Comparison of ENCODE assay signal across 8 cellular contexts in the genomic region with DNA sequence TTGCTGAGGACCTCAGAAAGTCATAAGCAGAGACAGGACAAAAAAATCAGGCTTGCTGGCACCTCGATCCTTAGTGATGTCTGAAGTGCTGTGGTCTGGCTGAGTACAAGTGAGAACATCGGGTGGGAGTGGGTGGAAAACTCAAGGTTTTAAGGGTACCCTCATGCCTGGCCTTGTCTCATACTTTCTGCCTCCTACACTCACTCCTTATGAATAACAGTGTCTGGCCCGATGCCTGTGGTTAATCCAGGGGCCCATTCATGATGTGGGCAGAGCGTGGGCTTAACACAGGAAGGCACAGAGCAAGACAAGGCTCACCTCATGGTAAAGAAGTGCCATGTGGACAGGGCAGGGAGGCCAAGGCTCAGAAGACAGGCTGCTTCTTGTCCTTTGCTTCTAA. TPM values are rescaled to one million over a fixed set of nuclear protein-coding genes. Genes with fewer than 3 reads are reported as not detected.
DNase-seq lines count a peak whose midpoint lies in the region; ATAC-seq, FAIRE-seq and TF ChIP-seq lines count a peak whose summit lies in the region.

No MANE protein-coding gene starts in this region.

- H3K27me3 Mint-ChIP-seq in progenitor cell of endocrine pancreas = no peaks in the 10 kb centered on the region

- 98% methylated on average over 4 of the region's 4 CpGs for WGBS in HepG2 (ENCODE audit: low lambda C conversion rate)

- DNase-seq in activated CD8-positive, alpha-beta memory T cell treated with anti-CD3 and anti-CD28 coated beads, Interleukin-2, amount 50 U/mL, for 4 hours = peak; percentile 38
- DNase-seq in HepG2 (ENCODE audit: low spot score) = no peak
- DNase-seq in stimulated activated CD8-positive, alpha-beta memory T cell treated with anti-CD3 and anti-CD28 coated beads, Interleukin-4, amount 100 ng/mL, for 48 hours = peak; percentile 84
- DNase-seq in D721Med (ENCODE audit: insufficient read length, low spot score) = no peak
- no peak for DNase-seq in NCI-H2081 (lab: John Stamatoyannopoulos, UW)
- DNase-seq in progenitor cell of endocrine pancreas (ENCODE audit: low spot score, unreplicated experiment) = no peak
- no peak for DNase-seq in DMS114 treated with DMSO at 0.1 percent for 48 hours (lab: John Stamatoyannopoulos, UW; ENCODE audit: unreplicated experiment)

- no peak for TF ChIP-seq POLR2A in HepG2 (IDR thresholded peaks at IDR 0.05; ENCODE audit: insufficient read depth in 1 of 2, low read depth in 2 of 2, low read length in 2 of 2)

- H4K20me1 ChIP-seq in HepG2 (ENCODE audit: insufficient read depth, low read length) = no peaks in the 10 kb centered on the region

- H3K36me3 ChIP-seq in HepG2 (replicated peaks in 1 of 2; ENCODE audit: control insufficient read depth in 1 of 2, insufficient read depth in 2 of 2, low read length in 2 of 2) = no peaks in the 10 kb centered on the region; a peak in 1 of 5 replicates

- in situ Hi-C loops in HepG2 (cut with HindIII; ENCODE audit: extremely low pct_ligation_motif_present, low pct_unique_long_range_greater_than_20kb) = no loop called here

- H3K79me2 ChIP-seq in HepG2 (ENCODE audit: insufficient read depth, low read length) = no peaks in the 10 kb centered on the region

- H3K27ac ChIP-seq in HepG2 (ENCODE audit: extremely low read length, insufficient read depth, low read length) = peak overlapping the region; percentile 92

- H2AFZ ChIP-seq in HepG2 (ENCODE audit: low read length) = no peak overlapping the region

- no peak overlapping the region for H3K4me3 ChIP-seq in HepG2 (replicated peaks in 1 of 3; ENCODE audit: insufficient read depth in 1 of 3, low read depth in 2 of 3, low read length in 3 of 3)

- no peak overlapping the region for H3K9ac ChIP-seq in HepG2 (ENCODE audit: insufficient read depth, low read depth, low read length)

- peaks cover 42% of the 10 kb centered on the region for H3K4me1 ChIP-seq in HepG2 (ENCODE audit: insufficient read depth, low read length)

- H3K27me3 ChIP-seq in HepG2 (ENCODE audit: control insufficient read depth in 1 of 2, insufficient read depth in 2 of 2, low read length in 2 of 2) = no peaks in the 10 kb centered on the region

- H3K4me1 Mint-ChIP-seq in progenitor cell of endocrine pancreas (ENCODE audit: low read depth) = peaks cover 9% of the 10 kb centered on the region

- peaks cover 9% of the 10 kb centered on the region for H3K36me3 Mint-ChIP-seq in progenitor cell of endocrine pancreas (ENCODE audit: insufficient read depth)

- intact Hi-C loops in HepG2 (cut with micrococcal nuclease; ENCODE audit: unreplicated experiment) = no loop called here

- no peak overlapping the region for H3K4me2 ChIP-seq in HepG2 (ENCODE audit: low read depth, low read length)

- TF ChIP-seq CTCF in HepG2 (CRISPR knock-in tag; IDR thresholded peaks at IDR 0.05) = no peak
- TF ChIP-seq CTCF in D721Med (IDR thresholded peaks at IDR 0.05; ENCODE audit: insufficient read depth, missing control alignments) = no peak
- no peak for TF ChIP-seq CTCF in progenitor cell of endocrine pancreas (IDR thresholded peaks at IDR 0.05; ENCODE audit: unreplicated experiment)

- POLR2A ChIA-PET in HepG2 (lab: Yijun Ruan, JAX) = interaction anchor here (0.6 to 2.0 kb wide), 7 partner anchors 12 to 150 kb away, joined by 3 to 32 read pairs (median 3); a partner anchor contains a TSS

- FAIRE-seq in HepG2 (lab: Jason Lieb, UNC) (no peak), D721Med (lab: Jason Lieb, UNC) (no peak)

- CTCF ChIA-PET in HepG2 (lab: Yijun Ruan, JAX; ENCODE audit: low intra/inter-chr PET ratio, low total read pairs) = no interaction called here

- no peaks in the 10 kb centered on the region for H3K9me3 Mint-ChIP-seq in progenitor cell of endocrine pancreas (ENCODE audit: low read depth)

- no peak overlapping the region for H3K27ac Mint-ChIP-seq in progenitor cell of endocrine pancreas

- TF ChIP-seq EP300 in HepG2 (IDR thresholded peaks at IDR 0.05; ENCODE audit: low read depth in 2 of 2, low read length in 2 of 2) = no peak
- TF ChIP-seq EP300 in HepG2 (CRISPR knock-in tag; IDR thresholded peaks at IDR 0.05; ENCODE audit: borderline replicate concordance) = no peak

- peak; percentile 43 for ATAC-seq in HG02623 (IDR thresholded peaks at IDR 0.05; ENCODE audit: unreplicated experiment)
- ATAC-seq in HepG2 = no peak

- BruUV-seq in HepG2 (replicated peaks; lab: Mats Ljungman, UMichigan) = no TSS peak

- TF ChIP-seq RAD21 in HepG2 (CRISPR knock-in tag; IDR thresholded peaks at IDR 0.05) = no peak

- no peak overlapping the region for H3K4me3 Mint-ChIP-seq in progenitor cell of endocrine pancreas (ENCODE audit: low read depth)

- H3K9me3 ChIP-seq in HepG2 (ENCODE audit: low read length) = no peaks in the 10 kb centered on the region

TF ChIP-seq in HepG2, 621 proteins besides CTCF, POLR2A, EP300 and RAD21 (continues in another document):
- TF ChIP-seq, protein P1, sequence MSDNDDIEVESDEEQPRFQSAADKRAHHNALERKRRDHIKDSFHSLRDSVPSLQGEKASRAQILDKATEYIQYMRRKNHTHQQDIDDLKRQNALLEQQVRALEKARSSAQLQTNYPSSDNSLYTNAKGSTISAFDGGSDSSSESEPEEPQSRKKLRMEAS (IDR thresholded peaks at IDR 0.05) = no peak
- TF ChIP-seq, protein P2, sequence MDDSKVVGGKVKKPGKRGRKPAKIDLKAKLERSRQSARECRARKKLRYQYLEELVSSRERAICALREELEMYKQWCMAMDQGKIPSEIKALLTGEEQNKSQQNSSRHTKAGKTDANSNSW (CRISPR knock-in tag; IDR thresholded peaks at IDR 0.05; ENCODE audit: borderline replicate concordance) = no peak
- no peak for TF ChIP-seq SP5 (CRISPR knock-in tag; IDR thresholded peaks at IDR 0.05; ENCODE audit: borderline replicate concordance, low read depth)
- TF ChIP-seq, protein P3, sequence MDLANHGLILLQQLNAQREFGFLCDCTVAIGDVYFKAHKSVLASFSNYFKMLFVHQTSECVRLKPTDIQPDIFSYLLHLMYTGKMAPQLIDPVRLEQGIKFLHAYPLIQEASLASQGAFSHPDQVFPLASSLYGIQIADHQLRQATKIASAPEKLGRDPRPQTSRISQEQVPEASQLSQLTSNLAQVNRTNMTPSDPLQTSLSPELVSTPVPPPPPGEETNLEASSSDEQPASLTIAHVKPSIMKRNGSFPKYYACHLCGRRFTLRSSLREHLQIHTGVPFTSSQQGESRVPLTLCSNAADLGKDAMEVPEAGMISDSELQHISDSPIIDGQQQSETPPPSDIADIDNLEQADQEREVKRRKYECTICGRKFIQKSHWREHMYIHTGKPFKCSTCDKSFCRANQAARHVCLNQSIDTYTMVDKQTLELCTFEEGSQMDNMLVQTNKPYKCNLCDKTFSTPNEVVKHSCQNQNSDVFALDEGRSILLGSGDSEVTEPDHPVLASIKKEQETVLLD (CRISPR knock-in tag; IDR thresholded peaks at IDR 0.05; ENCODE audit: low read depth) = no peak

RNA-seq across cellular contexts. Expression of a gene that starts 11.0 kb away (rescaled TPM):
- 0.22 TPM in 1 of 2 replicates, not detected in the other for total RNA-seq in HepG2 (2016; rRNA removed; fragmentation: Illumina TruSeq; extraction: Trizol)
- not detected in 2 replicates for total RNA-seq in HepG2 (2016; cell fraction: cytosol; rRNA removed; fragmentation: Illumina TruSeq; extraction: Trizol; ENCODE audit: low read depth)
- not detected in 2 replicates for total RNA-seq in HepG2 (2016; cell fraction: insoluble cytoplasmic fraction; rRNA removed; fragmentation: Illumina TruSeq; extraction: Trizol)
- total RNA-seq in HepG2 (2016; cell fraction: membrane; rRNA removed; fragmentation: Illumina TruSeq; extraction: Trizol) = not detected in 2 replicates
- total RNA-seq in HepG2 (2016; cell fraction: nucleus; rRNA removed; fragmentation: Illumina TruSeq; extraction: Trizol) = 0.16 TPM in 1 of 2 replicates, not detected in the other
- 0.10 and 0.37 TPM in 2 replicates for polyA plus RNA-seq in HepG2 (2011; rRNA removed)
- polyA plus RNA-seq in HepG2 (2011; cell fraction: cytosol; rRNA removed) = 0.05 and 0.14 TPM in 2 replicates
- polyA plus RNA-seq in HepG2 (2011; cell fraction: nucleus; rRNA removed) = 0.64 and 0.83 TPM in 2 replicates
- 0.17 and 0.28 TPM in 2 replicates for polyA plus RNA-seq in HepG2 (2012)
- polyA plus RNA-seq in HepG2 (2016; cell fraction: cytosol; fragmentation: Illumina TruSeq; extraction: Trizol; ENCODE audit: low read depth) = 0.03 and 0.07 TPM in 2 replicates
- polyA plus RNA-seq in HepG2 (2016; cell fraction: insoluble cytoplasmic fraction; fragmentation: Illumina TruSeq; extraction: Trizol; ENCODE audit: low read depth) = not detected in 2 replicates
- polyA plus RNA-seq in HepG2 (2016; cell fraction: membrane; fragmentation: Illumina TruSeq; extraction: Trizol; ENCODE audit: low read depth) = 0.06 and 0.13 TPM in 2 replicates
- 1.4 and 1.8 TPM in 2 replicates for polyA plus RNA-seq in HepG2 (2016; cell fraction: nucleus; fragmentation: Illumina TruSeq; extraction: Trizol; ENCODE audit: insufficient read depth, low read depth)
- 0.52 and 4.4 TPM in 2 replicates for polyA minus RNA-seq in HepG2 (2011; rRNA and poly(A)+ RNA removed; ENCODE audit: low replicate concordance)
- polyA minus RNA-seq in HepG2 (2011; cell fraction: cytosol; rRNA and poly(A)+ RNA removed) = not detected in 2 replicates
- 0.37 and 0.39 TPM in 2 replicates for polyA minus RNA-seq in HepG2 (2011; cell fraction: nucleus; rRNA and poly(A)+ RNA removed)
- 4.3 and 5.2 TPM in 2 replicates for total RNA-seq in progenitor cell of endocrine pancreas

RNA-seq across cellular contexts. Expression of a gene that starts 37.2 kb away (rescaled TPM):
- 3.2 and 5.5 TPM in 2 replicates for total RNA-seq in HepG2 (2016; rRNA removed; fragmentation: Illumina TruSeq; extraction: Trizol)
- total RNA-seq in HepG2 (2016; cell fraction: cytosol; rRNA removed; fragmentation: Illumina TruSeq; extraction: Trizol; ENCODE audit: low read depth) = 2.4 TPM in 2 replicates
- total RNA-seq in HepG2 (2016; cell fraction: insoluble cytoplasmic fraction; rRNA removed; fragmentation: Illumina TruSeq; extraction: Trizol) = 3.2 and 3.4 TPM in 2 replicates
- total RNA-seq in HepG2 (2016; cell fraction: membrane; rRNA removed; fragmentation: Illumina TruSeq; extraction: Trizol) = 5.5 and 5.9 TPM in 2 replicates
- total RNA-seq in HepG2 (2016; cell fraction: nucleus; rRNA removed; fragmentation: Illumina TruSeq; extraction: Trizol) = 6.8 and 8.8 TPM in 2 replicates
- 2.7 TPM in 2 replicates for polyA plus RNA-seq in HepG2 (2011; rRNA removed)
- polyA plus RNA-seq in HepG2 (2011; cell fraction: cytosol; rRNA removed) = 3.8 and 4.1 TPM in 2 replicates
- polyA plus RNA-seq in HepG2 (2011; cell fraction: nucleus; rRNA removed) = 3.8 and 5.1 TPM in 2 replicates
- 4.1 and 7.4 TPM in 2 replicates for polyA plus RNA-seq in HepG2 (2012)
- 4.9 and 6.3 TPM in 2 replicates for polyA plus RNA-seq in HepG2 (2016; cell fraction: cytosol; fragmentation: Illumina TruSeq; extraction: Trizol; ENCODE audit: low read depth)
- 7.6 and 11.9 TPM in 2 replicates for polyA plus RNA-seq in HepG2 (2016; cell fraction: insoluble cytoplasmic fraction; fragmentation: Illumina TruSeq; extraction: Trizol; ENCODE audit: low read depth)
- 11.8 and 12.1 TPM in 2 replicates for polyA plus RNA-seq in HepG2 (2016; cell fraction: membrane; fragmentation: Illumina TruSeq; extraction: Trizol; ENCODE audit: low read depth)
- 4.9 and 6.3 TPM in 2 replicates for polyA plus RNA-seq in HepG2 (2016; cell fraction: nucleus; fragmentation: Illumina TruSeq; extraction: Trizol; ENCODE audit: insufficient read depth, low read depth)
- 10.6 and 155 TPM in 2 replicates for polyA minus RNA-seq in HepG2 (2011; rRNA and poly(A)+ RNA removed; ENCODE audit: low replicate concordance)
- polyA minus RNA-seq in HepG2 (2011; cell fraction: cytosol; rRNA and poly(A)+ RNA removed) = 4.4 and 5.2 TPM in 2 replicates
- polyA minus RNA-seq in HepG2 (2011; cell fraction: nucleus; rRNA and poly(A)+ RNA removed) = 9.1 and 17.2 TPM in 2 replicates
- 89.9 and 103 TPM in 2 replicates for total RNA-seq in progenitor cell of endocrine pancreas

Comparison
In these comparisons a context has a peak if more than half of its experiments do, and no peak if none do; other contexts are left out.
1. DNase-seq: peak in activated CD8-positive, alpha-beta memory T cell treated with anti-CD3 and anti-CD28 coated beads, Interleukin-2, amount 50 U/mL, for 4 hours (single experiment) and stimulated activated CD8-positive, alpha-beta memory T cell treated with anti-CD3 and anti-CD28 coated beads, Interleukin-4, amount 100 ng/mL, for 48 hours (single experiment); none in HepG2 (single experiment), D721Med (single experiment), NCI-H2081 (0 of 2), progenitor cell of endocrine pancreas (single experiment) and DMS114 treated with DMSO at 0.1 percent for 48 hours (single experiment).